ENCODE assay signal across 2 cellular contexts in genomic region chr6:133958782-133959181, GRCh38.
TF ChIP-seq lines count a peak whose summit lies in the region.

No MANE protein-coding gene starts in this region.

TF ChIP-seq in HepG2, 621 proteins besides CTCF, POLR2A, EP300 and RAD21:
- TF ChIP-seq SPEN (CRISPR knock-in tag; IDR thresholded peaks at IDR 0.05; ENCODE audit: low read depth) (no peak), PHF21A (CRISPR knock-in tag; IDR thresholded peaks at IDR 0.05) (no peak), LCORL (IDR thresholded peaks at IDR 0.05) (no peak), LCORL (CRISPR knock-in tag; IDR thresholded peaks at IDR 0.05) (no peak), CCDC6 (CRISPR knock-in tag; IDR thresholded peaks at IDR 0.05) (no peak), SMAD3 (CRISPR knock-in tag; IDR thresholded peaks at IDR 0.05) (no peak), SRSF9 (IDR thresholded peaks at IDR 0.05; ENCODE audit: borderline replicate concordance, insufficient read depth, low read depth, low read length, poor library complexity, severe bottlenecking) (no peak), ZNF776 (CRISPR knock-in tag; IDR thresholded peaks at IDR 0.05) (no peak), POLR2AphosphoS5 (IDR thresholded peaks at IDR 0.05; ENCODE audit: low read depth, low read length) (no peak)

TF ChIP-seq in K562, 482 proteins besides CTCF, POLR2A, EP300 and RAD21:
- TF ChIP-seq GABPB2 (CRISPR knock-in tag; conservative IDR thresholded peaks at IDR 0.05) (no peak), ZSCAN29 (IDR thresholded peaks at IDR 0.05) (no peak), NFXL1 (CRISPR knock-in tag; IDR thresholded peaks at IDR 0.05) (no peak), KAT7 (CRISPR knock-in tag; IDR thresholded peaks at IDR 0.05; ENCODE audit: borderline replicate concordance) (no peak), ZNF668 (CRISPR knock-in tag; IDR thresholded peaks at IDR 0.05) (no peak), HINFP (tag; conservative IDR thresholded peaks at IDR 0.05; ENCODE audit: low read depth) (no peak), SOX6 (IDR thresholded peaks at IDR 0.05) (no peak), HDAC1 (IDR thresholded peaks at IDR 0.05) (no peak), NRF1 (conservative IDR thresholded peaks at IDR 0.05 in 1 of 2, IDR thresholded peaks at IDR 0.05 in 1 of 2) (no peak), NFRKB (IDR thresholded peaks at IDR 0.05; ENCODE audit: low read depth) (no peak), FOXA3 (CRISPR knock-in tag; conservative IDR thresholded peaks at IDR 0.05 in 1 of 2, IDR thresholded peaks at IDR 0.05 in 1 of 2) (no peak), NKRF (IDR thresholded peaks at IDR 0.05; ENCODE audit: borderline replicate concordance) (no peak)
